Comparison of ENCODE assay signal across 1 cellular context in the genomic region with DNA sequence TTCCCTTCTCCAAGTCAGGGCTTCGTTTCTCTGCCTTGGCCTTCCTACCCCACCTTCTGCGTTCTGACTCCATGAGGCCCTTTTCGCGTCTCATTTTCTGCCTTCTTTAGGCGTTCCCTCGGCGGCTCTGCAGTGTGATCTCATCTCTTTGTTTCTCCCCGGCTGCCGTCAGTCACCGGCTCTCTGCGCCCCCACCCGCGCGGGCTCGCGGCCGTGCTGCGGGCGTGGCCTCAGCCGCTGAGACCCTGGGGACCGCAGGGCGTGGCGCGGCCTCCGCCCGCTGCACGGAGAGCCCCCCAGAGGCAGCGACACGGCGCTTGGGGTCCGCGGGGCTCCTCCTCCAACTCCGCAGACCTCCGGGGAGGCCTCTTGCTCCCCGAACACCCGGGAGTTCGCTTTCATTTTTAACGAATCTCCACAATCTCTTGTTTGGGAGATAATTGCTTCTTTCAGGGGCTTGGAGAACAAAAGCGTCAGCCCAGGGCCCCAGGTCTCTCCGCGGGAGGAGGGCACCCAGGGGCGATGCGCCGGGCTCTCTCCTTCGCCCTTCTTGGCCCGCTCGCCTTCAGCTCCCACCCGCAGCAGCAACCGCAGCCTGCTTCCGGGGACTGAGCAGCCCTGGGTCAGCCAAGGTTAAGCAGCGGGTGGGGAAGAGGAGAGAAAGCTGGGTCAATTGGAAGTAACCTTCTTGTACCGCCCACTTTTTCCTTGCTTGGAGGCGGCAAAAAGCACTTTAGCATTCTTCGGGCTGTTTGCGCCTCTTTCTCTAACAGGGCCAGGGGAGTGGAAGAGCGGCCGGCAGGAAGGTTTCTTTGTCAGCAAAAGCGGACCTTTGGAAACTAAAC.
TF ChIP-seq lines count a peak whose summit lies in the region.

No MANE protein-coding gene starts in this region.

TF ChIP-seq in HepG2, 621 proteins besides CTCF, POLR2A, EP300 and RAD21 (continued from another document and continues in another):
- TF ChIP-seq GZF1 (CRISPR knock-in tag; IDR thresholded peaks at IDR 0.05): no peak
- no peak for TF ChIP-seq TOE1 (CRISPR knock-in tag; IDR thresholded peaks at IDR 0.05)
- no peak for TF ChIP-seq FOXJ3 (CRISPR knock-in tag; IDR thresholded peaks at IDR 0.05; ENCODE audit: borderline replicate concordance)
- no peak for TF ChIP-seq ZNF713 (CRISPR knock-in tag; IDR thresholded peaks at IDR 0.05)
- TF ChIP-seq ARNT (IDR thresholded peaks at IDR 0.05): no peak
- no peak for TF ChIP-seq ZNF3 (CRISPR knock-in tag; IDR thresholded peaks at IDR 0.05)
- no peak for TF ChIP-seq ZSCAN22 (CRISPR knock-in tag; IDR thresholded peaks at IDR 0.05)
- TF ChIP-seq ZNF780A (CRISPR knock-in tag; IDR thresholded peaks at IDR 0.05): no peak
- TF ChIP-seq ZNF782 (CRISPR knock-in tag; IDR thresholded peaks at IDR 0.05; ENCODE audit: borderline replicate concordance): no peak
- TF ChIP-seq NCOR1 (IDR thresholded peaks at IDR 0.05; ENCODE audit: borderline replicate concordance, low read length): no peak
- TF ChIP-seq ZNF788 (CRISPR knock-in tag; IDR thresholded peaks at IDR 0.05; ENCODE audit: borderline replicate concordance): no peak
- TF ChIP-seq TBL1XR1 (IDR thresholded peaks at IDR 0.05; ENCODE audit: borderline replicate concordance, low read length, partially characterized antibody): no peak
- no peak for TF ChIP-seq ZBTB4 (CRISPR knock-in tag; IDR thresholded peaks at IDR 0.05; ENCODE audit: borderline replicate concordance)
- TF ChIP-seq THRA (CRISPR knock-in tag; IDR thresholded peaks at IDR 0.05; ENCODE audit: borderline replicate concordance): peak; percentile 70; the same call in 1 of the 2 replicates
- no peak for TF ChIP-seq MEIS1 (CRISPR knock-in tag; IDR thresholded peaks at IDR 0.05; ENCODE audit: borderline replicate concordance)
- TF ChIP-seq IRF9 (CRISPR knock-in tag; IDR thresholded peaks at IDR 0.05; ENCODE audit: borderline replicate concordance): no peak
- TF ChIP-seq TARDBP (CRISPR knock-in tag; IDR thresholded peaks at IDR 0.05): no peak
- TF ChIP-seq, protein P1, sequence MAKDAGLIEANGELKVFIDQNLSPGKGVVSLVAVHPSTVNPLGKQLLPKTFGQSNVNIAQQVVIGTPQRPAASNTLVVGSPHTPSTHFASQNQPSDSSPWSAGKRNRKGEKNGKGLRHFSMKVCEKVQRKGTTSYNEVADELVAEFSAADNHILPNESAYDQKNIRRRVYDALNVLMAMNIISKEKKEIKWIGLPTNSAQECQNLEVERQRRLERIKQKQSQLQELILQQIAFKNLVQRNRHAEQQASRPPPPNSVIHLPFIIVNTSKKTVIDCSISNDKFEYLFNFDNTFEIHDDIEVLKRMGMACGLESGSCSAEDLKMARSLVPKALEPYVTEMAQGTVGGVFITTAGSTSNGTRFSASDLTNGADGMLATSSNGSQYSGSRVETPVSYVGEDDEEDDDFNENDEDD (CRISPR knock-in tag; IDR thresholded peaks at IDR 0.05; ENCODE audit: borderline replicate concordance): no peak; the same call in 1 of the 2 replicates
- TF ChIP-seq ZNF253 (CRISPR knock-in tag; IDR thresholded peaks at IDR 0.05; ENCODE audit: borderline replicate concordance): no peak
- no peak for TF ChIP-seq HES4 (CRISPR knock-in tag; IDR thresholded peaks at IDR 0.05; ENCODE audit: borderline replicate concordance)
- peak; percentile 49; the same call in 1 of the 2 replicates for TF ChIP-seq GABPB1 (CRISPR knock-in tag; IDR thresholded peaks at IDR 0.05)
- TF ChIP-seq, protein P2, sequence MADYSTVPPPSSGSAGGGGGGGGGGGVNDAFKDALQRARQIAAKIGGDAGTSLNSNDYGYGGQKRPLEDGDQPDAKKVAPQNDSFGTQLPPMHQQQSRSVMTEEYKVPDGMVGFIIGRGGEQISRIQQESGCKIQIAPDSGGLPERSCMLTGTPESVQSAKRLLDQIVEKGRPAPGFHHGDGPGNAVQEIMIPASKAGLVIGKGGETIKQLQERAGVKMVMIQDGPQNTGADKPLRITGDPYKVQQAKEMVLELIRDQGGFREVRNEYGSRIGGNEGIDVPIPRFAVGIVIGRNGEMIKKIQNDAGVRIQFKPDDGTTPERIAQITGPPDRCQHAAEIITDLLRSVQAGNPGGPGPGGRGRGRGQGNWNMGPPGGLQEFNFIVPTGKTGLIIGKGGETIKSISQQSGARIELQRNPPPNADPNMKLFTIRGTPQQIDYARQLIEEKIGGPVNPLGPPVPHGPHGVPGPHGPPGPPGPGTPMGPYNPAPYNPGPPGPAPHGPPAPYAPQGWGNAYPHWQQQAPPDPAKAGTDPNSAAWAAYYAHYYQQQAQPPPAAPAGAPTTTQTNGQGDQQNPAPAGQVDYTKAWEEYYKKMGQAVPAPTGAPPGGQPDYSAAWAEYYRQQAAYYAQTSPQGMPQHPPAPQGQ (CRISPR knock-in tag; IDR thresholded peaks at IDR 0.05; ENCODE audit: borderline replicate concordance): no peak
- TF ChIP-seq TAF15 (IDR thresholded peaks at IDR 0.05; ENCODE audit: low read depth, low read length, poor library complexity, severe bottlenecking): no peak
- TF ChIP-seq ZNF605 (CRISPR knock-in tag; IDR thresholded peaks at IDR 0.05): no peak
- no peak for TF ChIP-seq SIN3B (IDR thresholded peaks at IDR 0.05; ENCODE audit: low read length)
- TF ChIP-seq ZNF44 (CRISPR knock-in tag; IDR thresholded peaks at IDR 0.05): no peak
- TF ChIP-seq IRF1 (CRISPR knock-in tag; IDR thresholded peaks at IDR 0.05; ENCODE audit: low read depth): no peak
- TF ChIP-seq ATF7-NPFF (CRISPR knock-in tag; IDR thresholded peaks at IDR 0.05; ENCODE audit: low read depth): 0 out of 2 replicates have a peak, but pooled peaks have one; percentile 63
- no peak for TF ChIP-seq NFYC (CRISPR knock-in tag; IDR thresholded peaks at IDR 0.05)
- no peak for TF ChIP-seq ZNF746 (CRISPR knock-in tag; IDR thresholded peaks at IDR 0.05)
- TF ChIP-seq, protein P3, sequence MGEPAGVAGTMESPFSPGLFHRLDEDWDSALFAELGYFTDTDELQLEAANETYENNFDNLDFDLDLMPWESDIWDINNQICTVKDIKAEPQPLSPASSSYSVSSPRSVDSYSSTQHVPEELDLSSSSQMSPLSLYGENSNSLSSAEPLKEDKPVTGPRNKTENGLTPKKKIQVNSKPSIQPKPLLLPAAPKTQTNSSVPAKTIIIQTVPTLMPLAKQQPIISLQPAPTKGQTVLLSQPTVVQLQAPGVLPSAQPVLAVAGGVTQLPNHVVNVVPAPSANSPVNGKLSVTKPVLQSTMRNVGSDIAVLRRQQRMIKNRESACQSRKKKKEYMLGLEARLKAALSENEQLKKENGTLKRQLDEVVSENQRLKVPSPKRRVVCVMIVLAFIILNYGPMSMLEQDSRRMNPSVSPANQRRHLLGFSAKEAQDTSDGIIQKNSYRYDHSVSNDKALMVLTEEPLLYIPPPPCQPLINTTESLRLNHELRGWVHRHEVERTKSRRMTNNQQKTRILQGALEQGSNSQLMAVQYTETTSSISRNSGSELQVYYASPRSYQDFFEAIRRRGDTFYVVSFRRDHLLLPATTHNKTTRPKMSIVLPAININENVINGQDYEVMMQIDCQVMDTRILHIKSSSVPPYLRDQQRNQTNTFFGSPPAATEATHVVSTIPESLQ (CRISPR knock-in tag; conservative IDR thresholded peaks at IDR 0.05): no peak
- no peak for TF ChIP-seq CEBPG (CRISPR knock-in tag; IDR thresholded peaks at IDR 0.05)
- TF ChIP-seq ZNF232 (CRISPR knock-in tag; IDR thresholded peaks at IDR 0.05; ENCODE audit: borderline replicate concordance): no peak
- TF ChIP-seq ZNF687 (CRISPR knock-in tag; IDR thresholded peaks at IDR 0.05): peak; percentile 78
- TF ChIP-seq SATB2 (CRISPR knock-in tag; IDR thresholded peaks at IDR 0.05): no peak
- TF ChIP-seq MATR3 (CRISPR knock-in tag; IDR thresholded peaks at IDR 0.05): no peak
- TF ChIP-seq, protein P4, sequence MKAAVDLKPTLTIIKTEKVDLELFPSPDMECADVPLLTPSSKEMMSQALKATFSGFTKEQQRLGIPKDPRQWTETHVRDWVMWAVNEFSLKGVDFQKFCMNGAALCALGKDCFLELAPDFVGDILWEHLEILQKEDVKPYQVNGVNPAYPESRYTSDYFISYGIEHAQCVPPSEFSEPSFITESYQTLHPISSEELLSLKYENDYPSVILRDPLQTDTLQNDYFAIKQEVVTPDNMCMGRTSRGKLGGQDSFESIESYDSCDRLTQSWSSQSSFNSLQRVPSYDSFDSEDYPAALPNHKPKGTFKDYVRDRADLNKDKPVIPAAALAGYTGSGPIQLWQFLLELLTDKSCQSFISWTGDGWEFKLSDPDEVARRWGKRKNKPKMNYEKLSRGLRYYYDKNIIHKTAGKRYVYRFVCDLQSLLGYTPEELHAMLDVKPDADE (CRISPR knock-in tag; IDR thresholded peaks at IDR 0.05): no peak
- TF ChIP-seq ATF5 (CRISPR knock-in tag; IDR thresholded peaks at IDR 0.05; ENCODE audit: low read depth): no peak
- no peak for TF ChIP-seq ZNF256 (CRISPR knock-in tag; conservative IDR thresholded peaks at IDR 0.05)
